16 cellular contexts compared by ENCODE assay signal in genomic region chr9:129558551-129559505, GRCh38.
DNase-seq lines count a peak whose midpoint lies in the region; ATAC-seq and TF ChIP-seq lines count a peak whose summit lies in the region.
"Had no signal": no experiment of that assay in that cellular context is flagged by ENCODE, and none has a peak within 500 bp of the region (broad histone marks: within the 10 kb centered on the region; RNA-seq: fewer than 3 reads in every experiment).

No MANE protein-coding gene starts in this region.

- H3K4me3 ChIP-seq in GM23338 (peak overlapping the region; percentile 39; the same call in 1 of the 2 replicates), iPS-15b (ENCODE audit: low read depth, low read length) (peak overlapping the region; percentile 32), ovary (no peak overlapping the region)
- H3K4me3 ChIP-seq: MG63, mucosa of descending colon had no signal

- 66 to 72% (median 71%) methylated on average over 18 to 21 of the region's 21 CpGs for WGBS in ovary, 3 donors

- no peaks in the 10 kb centered on the region for H4K20me1 ChIP-seq in GM23338 (replicated peaks; ENCODE audit: insufficient read depth)

- peaks cover 5% of the 10 kb centered on the region; the same call in 1 of the 2 replicates for H3F3A ChIP-seq in GM23338 (replicated peaks; ENCODE audit: low read depth)

- DNase-seq in GM23338 (ENCODE audit: low spot score) (peak; percentile 83), NCI-H82 (lab: John Stamatoyannopoulos, UW) (peak; percentile 87), ovary (peak in 3 of 5 donors; percentile 33 to 57 (median 48)), NCI-H2171 treated with DMSO at 0.1 percent for 48 hours (lab: John Stamatoyannopoulos, UW) (no peak), NAMALWA (ENCODE audit: low spot score) (no peak)
- DNase-seq: activated CD4-positive, alpha-beta T cell treated with anti-CD3 and anti-CD28 coated beads, Interleukin-2, amount 50 U/mL, for 1 hour; activated effector memory CD4-positive, alpha-beta T cell treated with Interleukin-2 at 50 U/mL for 16 hours; GF-D8; MG63; PC-3 had no signal

- no peaks in the 10 kb centered on the region for H3K9me3 ChIP-seq in iPS-15b (ENCODE audit: control insufficient read depth, insufficient read depth, low read length)
- H3K9me3 ChIP-seq in ovary: no peaks in the 10 kb centered on the region
- H3K9me3 ChIP-seq: MG63, mucosa of descending colon had no signal

- no peak for TF ChIP-seq POLR2A in ovary (IDR thresholded peaks at IDR 0.05)

- H3K36me3 ChIP-seq in GM23338 (ENCODE audit: insufficient read depth): no peaks in the 10 kb centered on the region
- H3K36me3 ChIP-seq in iPS-15b (ENCODE audit: control insufficient read depth, insufficient read depth, low read length): no peaks in the 10 kb centered on the region
- no peaks in the 10 kb centered on the region for H3K36me3 ChIP-seq in ovary
- H3K36me3 ChIP-seq: MG63 had no signal

- H3K79me2 ChIP-seq in GM23338 (replicated peaks; ENCODE audit: insufficient read depth): no peaks in the 10 kb centered on the region

- peak overlapping the region; percentile 26; the same call in 1 of the 3 replicates for H3K4me3 Mint-ChIP-seq in GM23338
- H3K4me3 Mint-ChIP-seq: T-helper 1 cell treated with Interleukin-12 subunit alpha and Interleukin-12 subunit beta and Interleukin-4 antibody, amounts not matched to agents 30 μg/mL and 1 μg/mL, for 36 hours had no signal

- H3K27ac Mint-ChIP-seq in GM23338: no peak overlapping the region
- H3K27ac Mint-ChIP-seq: T-helper 1 cell treated with Interleukin-12 subunit alpha and Interleukin-12 subunit beta and Interleukin-4 antibody, amounts not matched to agents 30 μg/mL and 1 μg/mL, for 36 hours had no signal

- peaks cover 63% of the 10 kb centered on the region for H3K4me1 Mint-ChIP-seq in GM23338

- H3K27me3 ChIP-seq in GM23338 (ENCODE audit: insufficient read depth) (peaks cover 13% of the 10 kb centered on the region), iPS-15b (ENCODE audit: control insufficient read depth, insufficient read depth, low read length) (no peaks in the 10 kb centered on the region), ovary (no peaks in the 10 kb centered on the region)
- H3K27me3 ChIP-seq: MG63 had no signal

- H3K4me1 ChIP-seq in GM23338 (ENCODE audit: insufficient read depth): peaks cover 61% of the 10 kb centered on the region
- peaks cover 32% of the 10 kb centered on the region for H3K4me1 ChIP-seq in iPS-15b (ENCODE audit: control insufficient read depth, insufficient read depth, low read length)
- H3K4me1 ChIP-seq in ovary (ENCODE audit: insufficient read depth): peaks cover 33% of the 10 kb centered on the region

- TF ChIP-seq CTCF in GM23338 (conservative IDR thresholded peaks at IDR 0.05; ENCODE audit: low read depth in 2 of 2): no peak
- no peak for TF ChIP-seq CTCF in ovary (IDR thresholded peaks at IDR 0.05)

- H3K27ac ChIP-seq in GM23338 (ENCODE audit: low read depth) (no peak overlapping the region), ovary (peak overlapping the region in 1 of 2 donors; percentile 88)
- H3K27ac ChIP-seq: C4-2B had no signal

- H2AFZ ChIP-seq in GM23338: no peak overlapping the region

- ATAC-seq in GM23338: peak; percentile 27
- no peak for ATAC-seq in GM21717 (IDR thresholded peaks at IDR 0.05; ENCODE audit: unreplicated experiment)
- no peak for ATAC-seq in GM19395 (IDR thresholded peaks at IDR 0.05; ENCODE audit: unreplicated experiment)
- ATAC-seq: mucosa of descending colon, PC-3 had no signal

- TF ChIP-seq EP300 in ovary (IDR thresholded peaks at IDR 0.05): no peak

- H3K9me2 ChIP-seq in GM23338 (ENCODE audit: insufficient read depth): no peaks in the 10 kb centered on the region

- peak overlapping the region; percentile 73 for H3K4me2 ChIP-seq in GM23338

- H3K27me3 Mint-ChIP-seq in GM23338 (ENCODE audit: insufficient read depth, low read depth, poor library complexity): peaks cover 23% of the 10 kb centered on the region

- intact Hi-C loops in ovary (cut with DNase I): loop anchor here in 1 of 4 donors (10.0 kb wide), 1 partner anchor 46 kb away; no protein-coding TSS in a partner anchor

- peak overlapping the region; percentile 26 for H3K9ac ChIP-seq in iPS-15b (ENCODE audit: low read depth, low read length)

- H3K36me3 Mint-ChIP-seq in GM23338 (ENCODE audit: low read depth): no peaks in the 10 kb centered on the region

- H3K9me3 Mint-ChIP-seq in GM23338: no peaks in the 10 kb centered on the region
- H3K9me3 Mint-ChIP-seq: T-helper 1 cell treated with Interleukin-12 subunit alpha and Interleukin-12 subunit beta and Interleukin-4 antibody, amounts not matched to agents 30 μg/mL and 1 μg/mL, for 36 hours had no signal

TF ChIP-seq in GM23338, 12 proteins besides CTCF, POLR2A, EP300 and RAD21:
- TF ChIP-seq NANOG (IDR thresholded peaks at IDR 0.05; ENCODE audit: borderline replicate concordance): no peak
- no peak for TF ChIP-seq CREB1 (CRISPR knock-in tag; IDR thresholded peaks at IDR 0.05; ENCODE audit: low read depth)
- TF ChIP-seq ZNF114 (CRISPR knock-in tag; IDR thresholded peaks at IDR 0.05): no peak
- no peak for TF ChIP-seq REST (IDR thresholded peaks at IDR 0.05; ENCODE audit: unreplicated experiment)
- no peak for TF ChIP-seq EZH2phosphoT487 (IDR thresholded peaks at IDR 0.05; ENCODE audit: unreplicated experiment)
- TF ChIP-seq ETS1 (IDR thresholded peaks at IDR 0.05): no peak
- no peak for TF ChIP-seq EZH2 (IDR thresholded peaks at IDR 0.05; ENCODE audit: low read depth, unreplicated experiment)
- TF ChIP-seq POLR2AphosphoS5 (IDR thresholded peaks at IDR 0.05; ENCODE audit: low read depth): no peak
- no peak for TF ChIP-seq STAT1 (IDR thresholded peaks at IDR 0.05; ENCODE audit: unreplicated experiment)

Comparison
In these comparisons a context has a peak if more than half of its experiments do, and no peak if none do; other contexts are left out.
1. DNase-seq: peak in GM23338 (single experiment), NCI-H82 (single experiment) and ovary (3 of 5); none in NCI-H2171 treated with DMSO at 0.1 percent for 48 hours (single experiment) and NAMALWA (single experiment).